Comparison of ENCODE assay signal across 8 cellular contexts in the genomic region with DNA sequence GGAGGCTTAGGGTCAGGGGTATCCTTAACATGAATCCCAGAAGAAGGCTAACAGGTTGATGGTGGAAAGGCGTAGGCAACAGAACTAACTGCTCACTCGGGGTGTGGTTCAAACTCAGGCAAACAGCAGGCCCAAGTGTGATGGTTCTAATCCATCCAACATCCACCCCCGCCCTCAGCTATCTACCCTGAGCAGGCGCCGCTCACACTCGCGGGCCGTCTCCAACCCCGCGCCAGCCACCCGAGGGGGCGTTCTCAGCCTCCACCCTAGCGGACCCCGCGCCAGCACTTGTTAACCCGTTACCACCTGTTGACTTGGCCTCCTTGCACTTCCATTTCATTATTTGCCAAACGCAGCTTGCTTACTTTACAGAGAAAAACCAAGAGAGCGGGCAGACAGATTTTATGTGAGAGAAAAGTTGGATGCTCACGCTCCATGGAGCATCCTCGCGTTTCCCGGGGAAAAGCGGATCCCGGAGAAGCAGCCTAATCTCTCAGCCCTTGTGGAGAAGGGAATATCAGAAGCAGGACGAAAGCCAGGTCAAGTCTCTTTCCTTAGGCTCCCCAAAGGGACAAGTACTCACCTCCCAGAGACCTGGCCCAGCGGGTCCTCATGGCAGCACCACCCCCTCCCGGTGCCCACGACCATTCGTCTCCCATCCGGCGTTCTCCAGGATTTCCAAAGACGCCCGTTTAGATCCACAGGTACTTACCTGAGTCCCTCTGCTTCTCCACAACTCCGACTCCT. TPM values are rescaled to one million over a fixed set of nuclear protein-coding genes. Genes with fewer than 3 reads are reported as not detected.
DNase-seq lines count a peak whose midpoint lies in the region; ATAC-seq and TF ChIP-seq lines count a peak whose summit lies in the region.

No MANE protein-coding gene starts in this region.

- CTCF ChIA-PET in activated CD4-positive, alpha-beta T cell treated with anti-CD3 and anti-CD28 coated beads for 36 hours (lab: Charles Lee): no interaction called here

- intact Hi-C loops in activated CD4-positive, alpha-beta T cell treated with anti-CD3 and anti-CD28 coated beads for 36 hours (cut with DNase I, micrococcal nuclease): loop anchor here in 1 of 2 experiments (2.0 to 5.0 kb wide), 3 partner anchors 59 to 364 kb away; a partner anchor contains a TSS

- H3K79me2 ChIP-seq in smooth muscle cell (ENCODE audit: low read depth): no peaks in the 10 kb centered on the region

- TF ChIP-seq CTCF in smooth muscle cell (IDR thresholded peaks at IDR 0.05; ENCODE audit: borderline replicate concordance, insufficient read depth, poor library complexity, severe bottlenecking): no peak

- H3K4me3 Mint-ChIP-seq in activated CD4-positive, alpha-beta T cell treated with anti-CD3 and anti-CD28 coated beads for 36 hours: peak overlapping the region; percentile 70

- H3K4me1 Mint-ChIP-seq in activated CD4-positive, alpha-beta T cell treated with anti-CD3 and anti-CD28 coated beads for 36 hours: peaks cover 16% of the 10 kb centered on the region

- H4K20me1 ChIP-seq in smooth muscle cell (ENCODE audit: low read depth): no peaks in the 10 kb centered on the region

- H3K4me1 ChIP-seq in iPS DF 6.9 (ENCODE audit: control insufficient read depth, insufficient read depth, low read length): no peaks in the 10 kb centered on the region
- peaks cover 9% of the 10 kb centered on the region for H3K4me1 ChIP-seq in smooth muscle cell (ENCODE audit: low read depth)

- H3K9me3 Mint-ChIP-seq in activated CD4-positive, alpha-beta T cell treated with anti-CD3 and anti-CD28 coated beads for 36 hours (ENCODE audit: low read depth): no peaks in the 10 kb centered on the region

- H2AFZ ChIP-seq in smooth muscle cell (ENCODE audit: low read depth): peak overlapping the region; percentile 98

- ATAC-seq in activated CD4-positive, alpha-beta T cell treated with anti-CD3 and anti-CD28 coated beads for 36 hours: no peak
- no peak for ATAC-seq in HG02970 (IDR thresholded peaks at IDR 0.05; ENCODE audit: low FRiP score, unreplicated experiment)

- peaks cover 42% of the 10 kb centered on the region for H3K27me3 Mint-ChIP-seq in activated CD4-positive, alpha-beta T cell treated with anti-CD3 and anti-CD28 coated beads for 36 hours

- WGBS in iPS DF 6.9 (ENCODE audit: insufficient coverage, insufficient read length): no CpG with 5 or more reads among the region's 34 CpGs
- 8% methylated on average over 34 of the region's 34 CpGs for WGBS in smooth muscle cell (ENCODE audit: low lambda C conversion rate)

- no peak overlapping the region for H3K27ac Mint-ChIP-seq in activated CD4-positive, alpha-beta T cell treated with anti-CD3 and anti-CD28 coated beads for 36 hours

- H3K4me2 ChIP-seq in smooth muscle cell: peak overlapping the region; percentile 95

- H3F3A ChIP-seq in smooth muscle cell (ENCODE audit: low read depth): no peaks in the 10 kb centered on the region

- H3K4me3 ChIP-seq in iPS DF 6.9 (ENCODE audit: low read length): peak overlapping the region; percentile 62; the same call in 1 of the 2 replicates
- peak overlapping the region; percentile 72 for H3K4me3 ChIP-seq in smooth muscle cell

- POLR2A ChIA-PET in activated CD4-positive, alpha-beta T cell treated with anti-CD3 and anti-CD28 coated beads for 36 hours (lab: Charles Lee): no interaction called here

- no peak overlapping the region for H3K27ac ChIP-seq in iPS DF 6.9 (ENCODE audit: low read length)
- no peak overlapping the region for H3K27ac ChIP-seq in smooth muscle cell (ENCODE audit: low read depth)

- no peaks in the 10 kb centered on the region for H3K36me3 ChIP-seq in iPS DF 6.9 (ENCODE audit: control insufficient read depth, insufficient read depth, low read length)
- H3K36me3 ChIP-seq in smooth muscle cell (ENCODE audit: low read depth): no peaks in the 10 kb centered on the region

- peaks cover 6% of the 10 kb centered on the region; the same call in 1 of the 2 replicates for H3K27me3 ChIP-seq in iPS DF 6.9 (ENCODE audit: control insufficient read depth, insufficient read depth, low read length)
- H3K27me3 ChIP-seq in smooth muscle cell (ENCODE audit: low read depth): peaks cover 22% of the 10 kb centered on the region

- peak; percentile 10 for DNase-seq in activated CD4-positive, alpha-beta T cell treated with anti-CD3 and anti-CD28 coated beads for 36 hours
- DNase-seq in activated CD4-positive, alpha-beta T cell treated with anti-CD3 and anti-CD28 coated beads, Interleukin-2, amount 50 U/mL, for 1 hour: no peak
- DNase-seq in amygdala (lab: John Stamatoyannopoulos, UW) (peak in 44 of 56 donors; percentile 3 to 66 (median 31)), iPS DF 6.9 (ENCODE audit: low read depth, low spot score) (no peak), smooth muscle cell (lab: John Stamatoyannopoulos, UW; ENCODE audit: unreplicated experiment) (no peak), NCI-H524 treated with DMSO at 0.1 percent for 48 hours (lab: John Stamatoyannopoulos, UW) (no peak), DMS79 treated with DMSO at 0.1 percent for 48 hours (lab: John Stamatoyannopoulos, UW) (no peak)

- H3K9me3 ChIP-seq in iPS DF 6.9 (ENCODE audit: control insufficient read depth, insufficient read depth, low read length): no peaks in the 10 kb centered on the region
- no peaks in the 10 kb centered on the region for H3K9me3 ChIP-seq in smooth muscle cell (replicated peaks; ENCODE audit: low read depth)

- no peak overlapping the region for H3K9ac ChIP-seq in smooth muscle cell (ENCODE audit: low read depth)

- peaks cover 2% of the 10 kb centered on the region for H3K36me3 Mint-ChIP-seq in activated CD4-positive, alpha-beta T cell treated with anti-CD3 and anti-CD28 coated beads for 36 hours (ENCODE audit: low read depth)

RNA-seq across cellular contexts. Expression of a gene that starts 0.8 kb away (rescaled TPM):
- 1 to 10 TPM in 1 of 2 experiments, under 1 TPM in 1; 0.85 to 1.3 TPM for total RNA-seq in activated CD4-positive, alpha-beta T cell treated with anti-CD3 and anti-CD28 coated beads for 36 hours
- 0.13 and 0.22 TPM in 2 replicates for total RNA-seq in smooth muscle cell
- 1.7 and 3.2 TPM in 2 replicates for polyA plus RNA-seq in smooth muscle cell

RNA-seq across cellular contexts. Expression of a gene that starts 58.5 kb away (rescaled TPM):
- total RNA-seq in activated CD4-positive, alpha-beta T cell treated with anti-CD3 and anti-CD28 coated beads for 36 hours: under 1 TPM; 0.04 to 0.11 TPM
- 0.04 TPM in 1 of 2 replicates, not detected in the other for total RNA-seq in smooth muscle cell
- polyA plus RNA-seq in smooth muscle cell: not detected in 2 replicates

Comparison
In these comparisons a context has a peak if more than half of its experiments do, and no peak if none do; other contexts are left out.
1. DNase-seq: peak in activated CD4-positive, alpha-beta T cell treated with anti-CD3 and anti-CD28 coated beads for 36 hours (single experiment) and amygdala (44 of 56); none in activated CD4-positive, alpha-beta T cell treated with anti-CD3 and anti-CD28 coated beads, Interleukin-2, amount 50 U/mL, for 1 hour (single experiment), iPS DF 6.9 (single experiment), smooth muscle cell (single experiment), NCI-H524 treated with DMSO at 0.1 percent for 48 hours (single experiment) and DMS79 treated with DMSO at 0.1 percent for 48 hours (single experiment).